31 cellular contexts compared by ENCODE assay signal in the genomic region with DNA sequence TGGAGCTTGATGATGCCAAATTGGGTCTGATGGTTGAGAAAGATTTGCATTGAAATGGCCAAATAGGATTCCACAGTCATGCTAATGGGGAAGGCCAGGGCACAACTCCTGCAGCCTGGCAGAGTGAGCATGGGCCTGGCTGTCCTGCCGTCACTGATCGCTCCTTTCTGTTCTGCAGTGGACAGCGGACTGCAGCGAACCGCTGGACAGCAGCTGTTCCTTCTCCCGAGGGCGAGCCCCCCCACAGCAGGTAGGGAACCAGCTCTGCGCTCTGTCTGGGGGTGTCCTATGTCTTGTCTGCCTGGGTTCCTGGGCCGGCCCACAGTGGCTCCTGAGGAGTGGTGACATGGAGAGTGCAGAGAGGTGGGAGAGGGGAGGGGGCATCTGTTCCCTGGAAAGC.
"Had no signal": no experiment of that assay in that cellular context is flagged by ENCODE, and none has a peak within 500 bp of the region (broad histone marks: within the 10 kb centered on the region; RNA-seq: fewer than 3 reads in every experiment).

No MANE protein-coding gene starts in this region.

- H3K4me3 Mint-ChIP-seq: activated B cell treated with CpG ODN at 0.5 μM for 24 hours; activated CD4-positive, alpha-beta T cell treated with anti-CD3 and anti-CD28 coated beads, Interleukin-2, amount 10 ng/mL, durations not matched to agents 24 days and 14 days; activated CD8-positive, alpha-beta memory T cell treated with anti-CD3 and anti-CD28 coated beads, Interleukin-2, amount 10 ng/mL, durations not matched to agents 7 days and 5 days; activated naive CD8-positive, alpha-beta T cell treated with anti-CD3 and anti-CD28 coated beads, Interleukin-2, amount 50 U/mL, for 24 hours; activated T-cell treated with anti-CD3 and anti-CD28 coated beads, Interleukin-2, amount 50 U/mL, for 4 hours; brain; T-helper 17 cell had no signal

- H3K36me3 Mint-ChIP-seq: activated CD8-positive, alpha-beta memory T cell treated with anti-CD3 and anti-CD28 coated beads, Interleukin-2, amount 10 ng/mL, durations not matched to agents 7 days and 5 days; activated naive CD4-positive, alpha-beta T cell treated with anti-CD3 and anti-CD28 coated beads, Interleukin-2, amount 50 U/mL, for 72 hours had no signal

- H3K27me3 Mint-ChIP-seq: activated B cell treated with CpG ODN at 0.5 μM for 24 hours; activated CD4-positive, alpha-beta T cell treated with anti-CD3 and anti-CD28 coated beads, Interleukin-2, amount 10 ng/mL, durations not matched to agents 24 days and 14 days; activated CD8-positive, alpha-beta memory T cell treated with anti-CD3 and anti-CD28 coated beads, Interleukin-2, amount 10 ng/mL, durations not matched to agents 7 days and 5 days had no signal

- ATAC-seq: activated CD8-positive, alpha-beta memory T cell treated with anti-CD3 and anti-CD28 coated beads, Interleukin-2, amount 10 ng/mL, durations not matched to agents 7 days and 5 days; activated naive CD4-positive, alpha-beta T cell treated with anti-CD3 and anti-CD28 coated beads, Interleukin-2, amount 50 U/mL, for 72 hours; activated naive CD8-positive, alpha-beta T cell treated with anti-CD3 and anti-CD28 coated beads, Interleukin-2, amount 50 U/mL, for 24 hours; activated T-cell treated with anti-CD3 and anti-CD28 coated beads, Interleukin-2, amount 50 U/mL, for 4 hours; Panc1; T-helper 17 cell had no signal

- H3K27ac ChIP-seq: KMS-11, RWPE1 had no signal

- H3K27me3 ChIP-seq: MG63 had no signal

- H3K4me3 ChIP-seq: MG63 had no signal

- DNase-seq: activated B cell treated with CpG ODN at 0.5 μM for 24 hours; activated CD4-positive, alpha-beta T cell treated with anti-CD3 and anti-CD28 coated beads for 1 hour; activated CD4-positive, alpha-beta T cell treated with anti-CD3 and anti-CD28 coated beads, Interleukin-2, amount 10 ng/mL, durations not matched to agents 24 days and 14 days; activated CD4-positive, alpha-beta T cell treated with anti-CD3 and anti-CD28 coated beads, Interleukin-2, amount 50 U/mL, for 48 hours; activated CD8-positive, alpha-beta memory T cell treated with anti-CD3 and anti-CD28 coated beads, Interleukin-2, amount 10 ng/mL, durations not matched to agents 7 days and 5 days; activated effector memory CD4-positive, alpha-beta T cell treated with anti-CD3 and anti-CD28 coated beads, Interleukin-2, amount 50 U/mL, for 16 hours; activated naive CD4-positive, alpha-beta T cell treated with Interleukin-2 at 50 U/mL for 16 hours; activated naive CD8-positive, alpha-beta T cell treated with anti-CD3 and anti-CD28 coated beads, Interleukin-2, amount 50 U/mL, for 24 hours; activated T-cell treated with anti-CD3 and anti-CD28 coated beads, Interleukin-2, amount 50 U/mL, for 4 hours; amniotic stem cell; MG63; MV-4-11; NCI-H1092 treated with DMSO at 0.1 percent for 48 hours; NCI-H1417 treated with DMSO at 0.1 percent for 48 hours; NCI-H1694; NCI-H2029; NCI-H2107; NCI-H345; NCI-H510A; NCI-H526 treated with DMSO at 0.1 percent for 48 hours; NCI-H82; NK-92 treated with Interleukin-12 subunit alpha and Interleukin-12 subunit beta, amount 100 ng/mL, for 24 hours; OCI-M1; SHP77; T-helper 17 cell; T-helper 9 cell had no signal

- H3K9me3 ChIP-seq: MG63 had no signal

- H3K9me3 Mint-ChIP-seq: activated B cell treated with CpG ODN at 0.5 μM for 24 hours; activated CD4-positive, alpha-beta T cell treated with anti-CD3 and anti-CD28 coated beads, Interleukin-2, amount 10 ng/mL, durations not matched to agents 24 days and 14 days; activated naive CD4-positive, alpha-beta T cell treated with anti-CD3 and anti-CD28 coated beads, Interleukin-2, amount 50 U/mL, for 72 hours; activated naive CD8-positive, alpha-beta T cell treated with anti-CD3 and anti-CD28 coated beads, Interleukin-2, amount 50 U/mL, for 24 hours; activated T-cell treated with anti-CD3 and anti-CD28 coated beads, Interleukin-2, amount 50 U/mL, for 4 hours had no signal

- H3K4me1 Mint-ChIP-seq: activated B cell treated with CpG ODN at 0.5 μM for 24 hours; activated CD4-positive, alpha-beta T cell treated with anti-CD3 and anti-CD28 coated beads, Interleukin-2, amount 10 ng/mL, durations not matched to agents 24 days and 14 days; activated CD8-positive, alpha-beta memory T cell treated with anti-CD3 and anti-CD28 coated beads, Interleukin-2, amount 10 ng/mL, durations not matched to agents 7 days and 5 days; activated naive CD8-positive, alpha-beta T cell treated with anti-CD3 and anti-CD28 coated beads, Interleukin-2, amount 50 U/mL, for 24 hours; brain had no signal

- H3K27ac Mint-ChIP-seq: activated B cell treated with CpG ODN at 0.5 μM for 24 hours; activated CD4-positive, alpha-beta T cell treated with anti-CD3 and anti-CD28 coated beads, Interleukin-2, amount 10 ng/mL, durations not matched to agents 24 days and 14 days; activated CD8-positive, alpha-beta memory T cell treated with anti-CD3 and anti-CD28 coated beads, Interleukin-2, amount 10 ng/mL, durations not matched to agents 7 days and 5 days; activated naive CD4-positive, alpha-beta T cell treated with anti-CD3 and anti-CD28 coated beads, Interleukin-2, amount 50 U/mL, for 72 hours; activated naive CD8-positive, alpha-beta T cell treated with anti-CD3 and anti-CD28 coated beads, Interleukin-2, amount 50 U/mL, for 24 hours; brain; T-helper 17 cell had no signal
